ENCODE assay signal across 22 cellular contexts in genomic region chr6:118554698-118555097, GRCh38. TPM values are rescaled to one million over a fixed set of nuclear protein-coding genes. Genes with fewer than 3 reads are reported as not detected.
DNase-seq lines count a peak whose midpoint lies in the region; ATAC-seq, FAIRE-seq and TF ChIP-seq lines count a peak whose summit lies in the region.
"Had no signal": no experiment of that assay in that cellular context is flagged by ENCODE, and none has a peak within 500 bp of the region (broad histone marks: within the 10 kb centered on the region; RNA-seq: fewer than 3 reads in every experiment).

No MANE protein-coding gene starts in this region.

- DNase-seq in HTR-8/SVneo (ENCODE audit: insufficient read length, low spot score) (no peak), Right ventricle myocardium superior (no peak), right cardiac atrium (no peak), smooth muscle cell (lab: John Stamatoyannopoulos, UW; ENCODE audit: unreplicated experiment) (no peak), Ammon's horn (ENCODE audit: low spot score) (no peak), chondrocyte (ENCODE audit: low spot score) (no peak)
- DNase-seq: CD4-positive, alpha-beta memory T cell; NCI-H1105 treated with DMSO at 0.1 percent for 48 hours; NCI-H1694; NCI-H2081 treated with DMSO at 0.1 percent for 48 hours; NCI-H748 treated with DMSO at 0.1 percent for 48 hours; NK-92 treated with Interleukin-12 subunit alpha and Interleukin-12 subunit beta, amount 100 ng/mL, for 24 hours; OCI-M1; SIG-M5 had no signal

- peaks cover 3% of the 10 kb centered on the region for H3K36me3 Mint-ChIP-seq in chondrocyte (ENCODE audit: low read depth)

- H2AFZ ChIP-seq in smooth muscle cell (ENCODE audit: low read depth): no peak overlapping the region

- H3K4me2 ChIP-seq in smooth muscle cell: no peak overlapping the region

- H3K4me1 ChIP-seq in right cardiac atrium (ENCODE audit: control insufficient read depth, insufficient read depth, low read length) (no peaks in the 10 kb centered on the region), smooth muscle cell (ENCODE audit: low read depth) (peaks cover 12% of the 10 kb centered on the region)

- H3K9ac ChIP-seq in smooth muscle cell (ENCODE audit: low read depth): no peak overlapping the region

- no peak for TF ChIP-seq CTCF in smooth muscle cell (IDR thresholded peaks at IDR 0.05; ENCODE audit: borderline replicate concordance, insufficient read depth, poor library complexity, severe bottlenecking)
- no peak for TF ChIP-seq CTCF in chondrocyte (IDR thresholded peaks at IDR 0.05)

- H3K9me3 Mint-ChIP-seq in chondrocyte (ENCODE audit: low read depth): no peaks in the 10 kb centered on the region

- WGBS in right cardiac atrium: 45% methylated on average over 1 of the region's 1 CpG
- WGBS in smooth muscle cell (ENCODE audit: low lambda C conversion rate): 90% methylated on average over 1 of the region's 1 CpG

- peaks cover 99% of the 10 kb centered on the region for H4K20me1 ChIP-seq in smooth muscle cell (ENCODE audit: low read depth)

- H3K27me3 Mint-ChIP-seq in chondrocyte (ENCODE audit: low read depth): no peaks in the 10 kb centered on the region
- H3K27me3 Mint-ChIP-seq: CD4-positive, alpha-beta memory T cell had no signal

- H3K27ac ChIP-seq in right cardiac atrium (ENCODE audit: low read length): no peak overlapping the region
- H3K27ac ChIP-seq in smooth muscle cell (ENCODE audit: low read depth): peak overlapping the region; percentile 15

- H3K27me3 ChIP-seq in right cardiac atrium (ENCODE audit: control insufficient read depth, insufficient read depth) (no peaks in the 10 kb centered on the region), smooth muscle cell (ENCODE audit: low read depth) (no peaks in the 10 kb centered on the region)

- no peaks in the 10 kb centered on the region for H3K36me3 ChIP-seq in smooth muscle cell (ENCODE audit: low read depth)

- H3K9me3 ChIP-seq in right cardiac atrium (ENCODE audit: control insufficient read depth, low read length): no peaks in the 10 kb centered on the region
- no peaks in the 10 kb centered on the region for H3K9me3 ChIP-seq in smooth muscle cell (replicated peaks; ENCODE audit: low read depth)

- peak; percentile 42 for FAIRE-seq in HTR-8/SVneo (lab: Jason Lieb, UNC)
- FAIRE-seq: A204.1, GM12892, GM18507, H1, K562 had no signal

- H3K79me2 ChIP-seq in smooth muscle cell (ENCODE audit: low read depth): peaks cover 74% of the 10 kb centered on the region

- ATAC-seq in Right ventricle myocardium superior (ENCODE audit: poor library complexity): peak; percentile 60
- ATAC-seq in right cardiac atrium: peak; percentile 57 to 61
- ATAC-seq in GM19397 (IDR thresholded peaks at IDR 0.05; ENCODE audit: unreplicated experiment): no peak
- ATAC-seq in HG03469 (IDR thresholded peaks at IDR 0.05; ENCODE audit: unreplicated experiment): no peak
- ATAC-seq: K562 had no signal

- H3K4me1 Mint-ChIP-seq in chondrocyte (ENCODE audit: low read depth): peaks cover 37% of the 10 kb centered on the region

- intact Hi-C loops in Right ventricle myocardium superior (cut with DNase I) (no loop called here), right cardiac atrium (cut with DNase I) (loop anchor here in 1 of 4 donors (5.0 kb wide), 1 partner anchor 267 kb away; no protein-coding TSS in a partner anchor)

- H3K4me3 Mint-ChIP-seq in chondrocyte (ENCODE audit: unreplicated experiment): no peak overlapping the region
- H3K4me3 Mint-ChIP-seq: CD4-positive, alpha-beta memory T cell had no signal

- H3K4me3 ChIP-seq in right cardiac atrium (ENCODE audit: low read length) (peak overlapping the region; percentile 76), smooth muscle cell (no peak overlapping the region)
- H3K4me3 ChIP-seq: K562 had no signal

- no peak overlapping the region for H3K27ac Mint-ChIP-seq in chondrocyte (ENCODE audit: unreplicated experiment)

- no peaks in the 10 kb centered on the region for H3F3A ChIP-seq in smooth muscle cell (ENCODE audit: low read depth)

RNA-seq across cellular contexts. Expression of gene PLN, which starts 6.6 kb away (rescaled TPM):
- 2,342 TPM for total RNA-seq in Right ventricle myocardium superior
- total RNA-seq in right cardiac atrium: 1,000 to 10,000 TPM in 3 of 4 donors, 100 to 1,000 TPM in 1; 654 to 1,907 (median 1,288) TPM
- polyA plus RNA-seq in right cardiac atrium: 1,272 TPM
- 2.9 and 5.4 TPM in 2 replicates for total RNA-seq in smooth muscle cell
- polyA plus RNA-seq in smooth muscle cell: 0.75 and 5.8 TPM in 2 replicates
- total RNA-seq in chondrocyte: 0.18 TPM in 1 of 3 replicates, not detected in the others
- total RNA-seq: CD4-positive, alpha-beta memory T cell; H1; K562; NCI-H460 had no signal
- polyA plus RNA-seq: H1 had no signal

Comparison
In these comparisons a context has a peak if more than half of its experiments do, and no peak if none do; other contexts are left out.
1. ATAC-seq: peak in Right ventricle myocardium superior (single experiment) and right cardiac atrium (2 of 2); none in GM19397 (single experiment) and HG03469 (single experiment).
2. RNA of gene PLN, which starts 6.6 kb away (total RNA-seq): 2,342 TPM in Right ventricle myocardium superior (single experiment) and 654 to 1,907 TPM in right cardiac atrium; 2.9 to 5.4 TPM in smooth muscle cell and 0.18 TPM in chondrocyte; every median in the first group is over 100 times any median in the second.